Comparison of ENCODE assay signal across 8 cellular contexts in the genomic region with DNA sequence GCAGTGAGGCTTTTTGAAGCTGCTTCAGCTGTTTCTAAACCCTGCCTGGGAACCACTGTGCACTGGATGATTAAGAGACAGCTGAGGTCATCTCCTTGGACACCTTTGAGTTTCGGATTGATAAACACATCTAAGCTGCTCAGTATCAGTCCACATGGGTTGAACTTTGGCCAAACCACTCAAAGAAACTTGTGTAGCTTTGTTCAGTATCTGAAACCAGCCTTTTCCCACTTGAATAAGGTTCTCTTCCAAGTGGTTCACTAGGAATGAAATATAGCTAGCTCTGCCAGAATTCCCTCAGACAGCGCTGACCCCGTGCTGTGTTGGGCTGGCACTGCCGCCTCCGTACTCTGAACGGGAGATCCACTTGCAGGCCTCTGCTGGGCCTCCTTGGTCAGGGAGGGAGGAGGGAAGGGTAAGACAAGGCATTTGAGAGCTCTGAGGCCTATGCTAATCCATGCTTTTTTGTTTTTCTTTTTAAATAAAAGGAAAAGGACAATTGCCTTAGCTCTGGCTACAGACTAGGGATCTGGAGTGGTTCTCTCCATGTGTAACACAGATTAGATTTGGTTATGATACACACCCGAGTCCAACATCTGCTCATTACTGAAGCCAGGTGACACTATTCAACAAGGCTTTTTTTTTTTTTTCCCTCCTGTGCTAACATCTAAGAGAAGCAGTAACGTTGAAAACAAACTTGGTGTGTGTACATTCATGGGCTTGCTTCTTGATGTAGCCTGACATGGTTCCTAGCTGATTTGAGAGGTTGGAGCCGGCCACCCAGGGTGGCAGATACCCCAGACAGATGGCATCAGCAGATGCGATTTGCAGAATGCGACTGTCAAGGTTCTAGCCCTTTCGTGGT.
A peak's percentile ranks its signal among the peaks of the same experiment; 100 is the strongest.
DNase-seq lines count a peak whose midpoint lies in the region; ATAC-seq and TF ChIP-seq lines count a peak whose summit lies in the region.

No MANE protein-coding gene starts in this region.

- no peaks in the 10 kb centered on the region for H3K27me3 ChIP-seq in cardiac muscle cell
- H3K27me3 ChIP-seq in Karpas-422 (ENCODE audit: low read length) = no peaks in the 10 kb centered on the region

- CTCF ChIA-PET in RWPE1 (lab: Yijun Ruan, JAX) = interaction anchor here (0.6 to 0.7 kb wide), 2 partner anchors 17 to 40 kb away, joined by 3 read pairs; no protein-coding TSS in a partner anchor

- TF ChIP-seq POLR2A in GM18505 (IDR thresholded peaks at IDR 0.05; ENCODE audit: borderline replicate concordance, extremely low read depth, insufficient read depth, insufficient read length) = no peak

- TF ChIP-seq CTCF in RWPE1 (conservative IDR thresholded peaks at IDR 0.05; ENCODE audit: low read depth) (no peak), cardiac muscle cell (IDR thresholded peaks at IDR 0.05; ENCODE audit: low read depth, low read length) (no peak)

- peaks cover 48% of the 10 kb centered on the region for H3K36me3 Mint-ChIP-seq in stimulated activated memory B cell treated with anti-CD40 and anti-IgM and Interleukin-4, amounts not matched to agents 10 μg/mL and 1 μg/mL and 100 μg/mL, for 72 hours

- no peaks in the 10 kb centered on the region for H3K27me3 Mint-ChIP-seq in stimulated activated memory B cell treated with anti-CD40 and anti-IgM and Interleukin-4, amounts not matched to agents 10 μg/mL and 1 μg/mL and 100 μg/mL, for 72 hours

- no peaks in the 10 kb centered on the region for H3K79me2 ChIP-seq in Karpas-422 (ENCODE audit: low read length)

- H3K27ac ChIP-seq in RWPE1 = peak overlapping the region; percentile 60
- peak overlapping the region; percentile 57 for H3K27ac ChIP-seq in cardiac muscle cell
- no peak overlapping the region for H3K27ac ChIP-seq in Karpas-422 (ENCODE audit: low read length)

- POLR2A ChIA-PET in RWPE1 (lab: Yijun Ruan, JAX; ENCODE audit: low non-redundant PET) = no interaction called here

- DNase-seq in A172 (ENCODE audit: low spot score) (peak; percentile 38), RWPE1 (ENCODE audit: low spot score) (no peak), cardiac muscle cell (ENCODE audit: low read depth in 1 of 2, low spot score in 1 of 2) (peak; percentile 54 to 73), T-helper 1 cell (no peak), Karpas-422 (no peak)

- no peaks in the 10 kb centered on the region for H3K9me3 ChIP-seq in cardiac muscle cell (ENCODE audit: low read depth)
- no peaks in the 10 kb centered on the region for H3K9me3 ChIP-seq in Karpas-422 (ENCODE audit: low read length)

- H3K9me2 ChIP-seq in Karpas-422 (replicated peaks; ENCODE audit: insufficient read depth, low read length) = no peaks in the 10 kb centered on the region

- 0 out of 2 replicates have a peak, but pooled peaks cover 3% of the 10 kb centered on the region for H4K20me1 ChIP-seq in Karpas-422 (ENCODE audit: insufficient read depth, low read depth, low read length)

- H3K9me3 Mint-ChIP-seq in stimulated activated memory B cell treated with anti-CD40 and anti-IgM and Interleukin-4, amounts not matched to agents 10 μg/mL and 1 μg/mL and 100 μg/mL, for 72 hours = peaks cover 15% of the 10 kb centered on the region

- H3K27ac Mint-ChIP-seq in stimulated activated memory B cell treated with anti-CD40 and anti-IgM and Interleukin-4, amounts not matched to agents 10 μg/mL and 1 μg/mL and 100 μg/mL, for 72 hours = peak overlapping the region; percentile 66

- no peak overlapping the region for H3K9ac ChIP-seq in Karpas-422 (ENCODE audit: low read length)

- no peak overlapping the region for H2AFZ ChIP-seq in Karpas-422 (ENCODE audit: low read length)

- H3K4me1 ChIP-seq in cardiac muscle cell (ENCODE audit: low read depth) (peaks cover 16% of the 10 kb centered on the region), Karpas-422 (ENCODE audit: low read length) (no peaks in the 10 kb centered on the region)

- ATAC-seq in GM18505 (IDR thresholded peaks at IDR 0.05; ENCODE audit: unreplicated experiment) (peak; percentile 91), HG02943 (IDR thresholded peaks at IDR 0.05; ENCODE audit: low read depth, unreplicated experiment) (peak; percentile 94)
- no peak for ATAC-seq in stimulated activated memory B cell treated with anti-CD40 and anti-IgM and Interleukin-4, amounts not matched to agents 10 μg/mL and 1 μg/mL and 100 μg/mL, for 72 hours

- H3K36me3 ChIP-seq in cardiac muscle cell = no peaks in the 10 kb centered on the region
- no peaks in the 10 kb centered on the region for H3K36me3 ChIP-seq in Karpas-422 (ENCODE audit: insufficient read depth, low read length)

- H3K4me1 Mint-ChIP-seq in stimulated activated memory B cell treated with anti-CD40 and anti-IgM and Interleukin-4, amounts not matched to agents 10 μg/mL and 1 μg/mL and 100 μg/mL, for 72 hours = peaks cover 60% of the 10 kb centered on the region

- no peak overlapping the region for H3K4me3 ChIP-seq in cardiac muscle cell
- no peak overlapping the region for H3K4me3 ChIP-seq in Karpas-422 (ENCODE audit: low read length)

- no peak overlapping the region for H3K4me3 Mint-ChIP-seq in stimulated activated memory B cell treated with anti-CD40 and anti-IgM and Interleukin-4, amounts not matched to agents 10 μg/mL and 1 μg/mL and 100 μg/mL, for 72 hours

- no peak overlapping the region for H3K4me2 ChIP-seq in Karpas-422 (ENCODE audit: low read depth, low read length, poor library complexity, severe bottlenecking)

Comparison
In these comparisons a context has a peak if more than half of its experiments do, and no peak if none do; other contexts are left out.
1. DNase-seq: peak in A172 (single experiment) and cardiac muscle cell (2 of 2); none in RWPE1 (single experiment), T-helper 1 cell (0 of 5) and Karpas-422 (single experiment).